31 cellular contexts compared by ENCODE assay signal in the genomic region with DNA sequence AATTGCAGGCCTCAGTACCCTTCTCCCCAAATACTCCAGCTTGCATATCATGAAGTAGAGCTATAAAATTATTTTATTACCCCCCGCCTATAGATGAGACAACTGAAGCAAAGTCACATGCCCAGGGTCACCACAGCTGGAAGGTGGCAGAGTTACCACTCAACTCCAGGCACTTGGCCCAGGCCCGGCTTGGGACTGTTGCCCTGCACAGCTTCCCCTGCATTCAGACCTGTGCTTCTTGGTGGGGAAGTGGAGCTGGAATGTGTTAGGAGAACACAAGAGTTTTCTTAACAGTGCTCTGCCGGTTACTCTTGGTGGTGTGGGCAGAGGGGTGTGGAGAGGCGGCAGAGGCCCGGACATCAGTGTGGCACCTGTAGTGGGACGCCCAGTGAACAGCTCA.
DNase-seq lines count a peak whose midpoint lies in the region; ATAC-seq, FAIRE-seq and TF ChIP-seq lines count a peak whose summit lies in the region.
"Had no signal": no experiment of that assay in that cellular context is flagged by ENCODE, and none has a peak within 500 bp of the region (broad histone marks: within the 10 kb centered on the region; RNA-seq: fewer than 3 reads in every experiment).

No MANE protein-coding gene starts in this region.

- peak overlapping the region; percentile 97 for H3K27ac ChIP-seq in OCI-LY3 (ENCODE audit: low read length)
- H3K27ac ChIP-seq in kidney (ENCODE audit: low read depth in 2 of 2, low read length in 2 of 2), result no peak overlapping the region
- H3K27ac ChIP-seq in thoracic aorta, result peak overlapping the region; percentile 17 to 56
- H3K27ac ChIP-seq: psoas muscle, SK-N-MC, uterus, WERI-Rb-1 had no signal

- no peak for DNase-seq in activated naive CD4-positive, alpha-beta T cell treated with anti-CD3 and anti-CD28 coated beads, Interleukin-2, amount 10 ng/mL, durations not matched to agents 7 days and 5 days
- no peak for DNase-seq in activated naive CD4-positive, alpha-beta T cell treated with anti-CD3 and anti-CD28 coated beads, Interleukin-2, amount 50 U/mL, for 72 hours (ENCODE audit: low spot score in 2 of 2)
- DNase-seq in kidney, result peak; percentile 29
- no peak for DNase-seq in thoracic aorta (ENCODE audit: low spot score)
- no peak for DNase-seq in type B pancreatic cell (ENCODE audit: extremely low spot score, unreplicated experiment)
- DNase-seq in GM13977 (ENCODE audit: low spot score), result no peak
- DNase-seq: ACHN; activated CD4-positive, alpha-beta T cell treated with anti-CD3 and anti-CD28 coated beads, Interleukin-2, amount 50 U/mL, for 4 hours; activated naive CD4-positive, alpha-beta T cell treated with anti-CD3 and anti-CD28 coated beads, Interleukin-2, amount 50 U/mL, for 16 hours; activated T-cell treated with anti-CD3 and anti-CD28 coated beads, Interleukin-2, amount 50 U/mL, for 1 hour; aorta; C1 segment of cervical spinal cord; Caco-2; DMS79 treated with DMSO at 0.1 percent for 48 hours; HCEC 1CT; mammary epithelial cell; NCI-H1092 treated with DMSO at 0.1 percent for 48 hours; NCI-H2029; NCI-H69; psoas muscle; RPMI8226; stimulated activated CD8-positive, alpha-beta memory T cell treated with anti-CD3 and anti-CD28 coated beads, Interleukin-4, amount 100 ng/mL, for 48 hours; uterus; WERI-Rb-1 had no signal

- in situ Hi-C loops in GM13977 (cut with MboI; ENCODE audit: low pct_unique_long_range_greater_than_20kb, low sequenced_read_pairs, unreplicated experiment), result no loop called here

- H3K9ac ChIP-seq in OCI-LY3 (ENCODE audit: low read length) (peak overlapping the region; percentile 10; the same call in 1 of the 2 replicates), kidney (ENCODE audit: low read length in 2 of 2) (no peak overlapping the region)

- TF ChIP-seq CTCF in OCI-LY3 (IDR thresholded peaks at IDR 0.05; ENCODE audit: low read depth, low read length), result no peak
- TF ChIP-seq CTCF in kidney (IDR thresholded peaks at IDR 0.05; ENCODE audit: borderline replicate concordance, extremely low read depth, insufficient read depth), result no peak
- TF ChIP-seq CTCF in thoracic aorta (IDR thresholded peaks at IDR 0.05), result no peak
- no peak for TF ChIP-seq CTCF in type B pancreatic cell (conservative IDR thresholded peaks at IDR 0.05)
- TF ChIP-seq CTCF in GM13977 (IDR thresholded peaks at IDR 0.05; ENCODE audit: extremely low read depth, insufficient read depth, missing control alignments), result no peak

- H3K36me3 Mint-ChIP-seq in activated naive CD4-positive, alpha-beta T cell treated with anti-CD3 and anti-CD28 coated beads, Interleukin-2, amount 10 ng/mL, durations not matched to agents 7 days and 5 days, result peaks cover 21% of the 10 kb centered on the region
- H3K36me3 Mint-ChIP-seq in activated naive CD4-positive, alpha-beta T cell treated with anti-CD3 and anti-CD28 coated beads, Interleukin-2, amount 50 U/mL, for 72 hours, result peaks cover 8 to 32% of the 10 kb centered on the region in 2 donors
- H3K36me3 Mint-ChIP-seq in type B pancreatic cell, result no peaks in the 10 kb centered on the region

- H4K20me1 ChIP-seq in OCI-LY3 (ENCODE audit: insufficient read depth, low read length), result no peaks in the 10 kb centered on the region

- peaks cover 58% of the 10 kb centered on the region for H3K4me1 Mint-ChIP-seq in activated naive CD4-positive, alpha-beta T cell treated with anti-CD3 and anti-CD28 coated beads, Interleukin-2, amount 10 ng/mL, durations not matched to agents 7 days and 5 days
- peaks cover 31% of the 10 kb centered on the region for H3K4me1 Mint-ChIP-seq in type B pancreatic cell (ENCODE audit: unreplicated experiment)

- ATAC-seq in activated naive CD4-positive, alpha-beta T cell treated with anti-CD3 and anti-CD28 coated beads, Interleukin-2, amount 50 U/mL, for 72 hours, result no peak
- ATAC-seq in thoracic aorta (ENCODE audit: insufficient number of reproducible peaks, low FRiP score, low read depth), result no peak
- no peak for ATAC-seq in HG02610 (IDR thresholded peaks at IDR 0.05; ENCODE audit: unreplicated experiment)
- ATAC-seq: GM12878, psoas muscle had no signal

- no peak overlapping the region for H3K4me2 ChIP-seq in OCI-LY3 (ENCODE audit: low read length)

- no peaks in the 10 kb centered on the region for H3K27me3 Mint-ChIP-seq in activated naive CD4-positive, alpha-beta T cell treated with anti-CD3 and anti-CD28 coated beads, Interleukin-2, amount 10 ng/mL, durations not matched to agents 7 days and 5 days
- no peaks in the 10 kb centered on the region for H3K27me3 Mint-ChIP-seq in type B pancreatic cell
- H3K27me3 Mint-ChIP-seq: central memory CD8-positive, alpha-beta T cell had no signal

- intact Hi-C loops in kidney (cut with DNase I), result no loop called here

- H3K4me1 ChIP-seq in OCI-LY3 (ENCODE audit: low read length) (peaks cover 66% of the 10 kb centered on the region), kidney (ENCODE audit: control insufficient read depth in 1 of 2, insufficient read depth in 1 of 2, low read depth in 1 of 2, low read length in 2 of 2) (peaks cover 22 to 26% of the 10 kb centered on the region in 2 donors), thoracic aorta (ENCODE audit: control insufficient read depth in 1 of 2, low read depth in 2 of 2) (peaks cover 34 to 76% of the 10 kb centered on the region in 2 donors)

- H3K4me3 ChIP-seq in OCI-LY3 (ENCODE audit: low read length) (no peak overlapping the region), kidney (ENCODE audit: low read length in 2 of 2) (no peak overlapping the region), thoracic aorta (no peak overlapping the region)
- H3K4me3 ChIP-seq: GM12878, psoas muscle, SK-N-MC, uterus had no signal

- H3K9me3 ChIP-seq in OCI-LY3 (ENCODE audit: insufficient read depth, low read length), result no peaks in the 10 kb centered on the region
- H3K9me3 ChIP-seq in kidney (ENCODE audit: control insufficient read depth in 1 of 2, low read length in 2 of 2), result peaks cover 0 to 9% of the 10 kb centered on the region in 2 donors
- no peaks in the 10 kb centered on the region for H3K9me3 ChIP-seq in thoracic aorta
- H3K9me3 ChIP-seq: Caco-2, psoas muscle, uterus had no signal

- H3K36me3 ChIP-seq in OCI-LY3 (replicated peaks; ENCODE audit: low read depth, low read length), result peaks cover 6% of the 10 kb centered on the region
- no peaks in the 10 kb centered on the region for H3K36me3 ChIP-seq in kidney (ENCODE audit: control insufficient read depth in 1 of 2, insufficient read depth in 2 of 2, low read length in 2 of 2)
- no peaks in the 10 kb centered on the region for H3K36me3 ChIP-seq in thoracic aorta
- H3K36me3 ChIP-seq: uterus, WERI-Rb-1 had no signal

- FAIRE-seq in kidney (lab: Jason Lieb, UNC), result no peak
- FAIRE-seq: endothelial cell of umbilical vein, GM12878, islet of Langerhans had no signal

- no peaks in the 10 kb centered on the region for H3K79me2 ChIP-seq in OCI-LY3 (ENCODE audit: low read length)

- H3K27me3 ChIP-seq in OCI-LY3 (ENCODE audit: low read depth, low read length) (no peaks in the 10 kb centered on the region), thoracic aorta (replicated peaks; ENCODE audit: insufficient read depth) (no peaks in the 10 kb centered on the region)
- H3K27me3 ChIP-seq: uterus had no signal

- peak overlapping the region; percentile 42 for H3K27ac Mint-ChIP-seq in activated naive CD4-positive, alpha-beta T cell treated with anti-CD3 and anti-CD28 coated beads, Interleukin-2, amount 10 ng/mL, durations not matched to agents 7 days and 5 days
- peak overlapping the region in 1 of 2 donors; percentile 86 for H3K27ac Mint-ChIP-seq in activated naive CD4-positive, alpha-beta T cell treated with anti-CD3 and anti-CD28 coated beads, Interleukin-2, amount 50 U/mL, for 72 hours
- H3K27ac Mint-ChIP-seq in type B pancreatic cell, result no peak overlapping the region

- H2AFZ ChIP-seq in OCI-LY3 (ENCODE audit: low read depth, low read length), result no peak overlapping the region

- no peak overlapping the region for H3K4me3 Mint-ChIP-seq in activated naive CD4-positive, alpha-beta T cell treated with anti-CD3 and anti-CD28 coated beads, Interleukin-2, amount 10 ng/mL, durations not matched to agents 7 days and 5 days
- no peak overlapping the region for H3K4me3 Mint-ChIP-seq in type B pancreatic cell
- H3K4me3 Mint-ChIP-seq: central memory CD8-positive, alpha-beta T cell had no signal

- peaks cover 9% of the 10 kb centered on the region for H3K9me3 Mint-ChIP-seq in activated naive CD4-positive, alpha-beta T cell treated with anti-CD3 and anti-CD28 coated beads, Interleukin-2, amount 10 ng/mL, durations not matched to agents 7 days and 5 days
- H3K9me3 Mint-ChIP-seq in activated naive CD4-positive, alpha-beta T cell treated with anti-CD3 and anti-CD28 coated beads, Interleukin-2, amount 50 U/mL, for 72 hours, result peaks cover 0 to under 1% of the 10 kb centered on the region in 2 donors
- no peaks in the 10 kb centered on the region for H3K9me3 Mint-ChIP-seq in type B pancreatic cell
- H3K9me3 Mint-ChIP-seq: central memory CD8-positive, alpha-beta T cell had no signal

- CTCF ChIA-PET in activated naive CD4-positive, alpha-beta T cell treated with anti-CD3 and anti-CD28 coated beads, Interleukin-2, amount 10 ng/mL, durations not matched to agents 7 days and 5 days (lab: Charles Lee), result interaction anchor here (0.7 to 1.7 kb wide), 4 partner anchors 13 to 149 kb away, joined by 3 to 4 read pairs (median 4); no protein-coding TSS in a partner anchor

Comparison
In these comparisons a context has a peak if more than half of its experiments do, and no peak if none do; other contexts are left out.
1. H3K27ac ChIP-seq: peak in OCI-LY3 (single experiment) and thoracic aorta (2 of 2); none in kidney (0 of 2).